In genomic region chr2:43698140-43698539, GRCh38 we compare ENCODE assay signal across 1 cellular context. TPM values are rescaled to one million over a fixed set of nuclear protein-coding genes. Genes with fewer than 3 reads are reported as not detected.
"Had no signal": no experiment of that assay in that cellular context is flagged by ENCODE, and none has a peak within 500 bp of the region (broad histone marks: within the 10 kb centered on the region; RNA-seq: fewer than 3 reads in every experiment).

No MANE protein-coding gene starts in this region.

RNA-seq across cellular contexts. Expression of gene C1GALT1C1L, which starts 21.9 kb away (rescaled TPM):
- total RNA-seq: PC-3 had no signal
